Comparison of ENCODE assay signal across 10 cellular contexts in the genomic region with DNA sequence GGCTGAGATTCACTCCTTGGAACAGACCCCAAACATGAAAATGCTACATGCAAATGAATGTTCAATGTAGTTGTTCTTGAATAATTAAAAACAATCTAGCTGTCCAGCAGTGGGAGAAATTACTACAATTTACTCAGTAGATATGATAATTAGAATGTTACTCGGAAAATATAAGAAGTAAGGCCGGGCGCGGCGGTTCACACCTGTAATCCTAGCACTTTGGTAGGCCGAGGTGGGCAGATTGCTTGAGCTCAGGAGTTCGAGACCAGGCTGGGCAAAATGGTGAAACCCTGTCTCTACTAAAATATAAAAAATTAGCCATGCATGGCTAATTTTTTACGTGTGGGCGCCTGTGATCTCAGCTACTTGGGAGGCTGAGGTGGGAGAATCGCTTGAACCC. TPM values are rescaled to one million over a fixed set of nuclear protein-coding genes. Genes with fewer than 3 reads are reported as not detected.
"Had no signal": no experiment of that assay in that cellular context is flagged by ENCODE, and none has a peak within 500 bp of the region (broad histone marks: within the 10 kb centered on the region; RNA-seq: fewer than 3 reads in every experiment).

No MANE protein-coding gene starts in this region.

- H3K4me3 Mint-ChIP-seq: GM23338, H9, IgD-negative memory B cell had no signal

- DNase-seq: H9, HCEC 1CT, KBM-7 had no signal

- ATAC-seq: GM23338, HepG2 had no signal

- FAIRE-seq: H1, H54, HepG2 had no signal

- H3K36me3 Mint-ChIP-seq: IgD-negative memory B cell had no signal

- H3K27ac ChIP-seq: HL-60 had no signal

- H3K4me1 Mint-ChIP-seq: IgD-negative memory B cell had no signal

- H3K4me2 ChIP-seq: GM23338 had no signal

- H3K27ac Mint-ChIP-seq: GM23338, H9, IgD-negative memory B cell had no signal

- H3K4me3 ChIP-seq: GM23338 had no signal

- H3K9me3 Mint-ChIP-seq: GM23338, H9, IgD-negative memory B cell had no signal

RNA-seq across cellular contexts. Expression of a gene that starts 15.3 kb away (rescaled TPM):
- total RNA-seq: HepG2, HT1080 had no signal

RNA-seq across cellular contexts. Expression of a gene that starts 31.3 kb away (rescaled TPM):
- total RNA-seq: GM23338, H9, HepG2, HT1080 had no signal
